3 cellular contexts compared by ENCODE assay signal in genomic region chr19:12748489-12748888, GRCh38.
TF ChIP-seq lines count a peak whose summit lies in the region.

No MANE protein-coding gene starts in this region.

TF ChIP-seq in SK-N-SH, 30 proteins besides CTCF, POLR2A, EP300 and RAD21:
- TF ChIP-seq GATA2 (CRISPR knock-in tag; IDR thresholded peaks at IDR 0.05) = no peak
- no peak for TF ChIP-seq FOXM1 (IDR thresholded peaks at IDR 0.05; ENCODE audit: low read depth)
- TF ChIP-seq TAF1 (IDR thresholded peaks at IDR 0.05; ENCODE audit: borderline replicate concordance, low read depth, low read length) = no peak
- no peak for TF ChIP-seq USF1 (IDR thresholded peaks at IDR 0.05; ENCODE audit: borderline replicate concordance, low read depth)
- no peak for TF ChIP-seq SMC3 (IDR thresholded peaks at IDR 0.05; ENCODE audit: low read depth, low read length)
- TF ChIP-seq TEAD4 (IDR thresholded peaks at IDR 0.05; ENCODE audit: borderline replicate concordance, insufficient read depth) = no peak
- no peak for TF ChIP-seq RCOR1 (IDR thresholded peaks at IDR 0.05; ENCODE audit: low read length)
- TF ChIP-seq RFX5 (IDR thresholded peaks at IDR 0.05; ENCODE audit: low read length) = no peak
- no peak for TF ChIP-seq FOSL2 (IDR thresholded peaks at IDR 0.05; ENCODE audit: borderline replicate concordance, low read depth)
- no peak for TF ChIP-seq MXI1 (IDR thresholded peaks at IDR 0.05; ENCODE audit: low read depth, low read length)
- no peak for TF ChIP-seq JUND (IDR thresholded peaks at IDR 0.05)
- TF ChIP-seq SIN3A (IDR thresholded peaks at IDR 0.05; ENCODE audit: borderline replicate concordance, low read depth, low read length) = no peak
- TF ChIP-seq CHD2 (IDR thresholded peaks at IDR 0.05; ENCODE audit: low read length, partially characterized antibody) = no peak
- TF ChIP-seq MAX (IDR thresholded peaks at IDR 0.05; ENCODE audit: low read depth) = no peak
- TF ChIP-seq NFIC (IDR thresholded peaks at IDR 0.05; ENCODE audit: borderline replicate concordance) = no peak
- no peak for TF ChIP-seq ELF1 (IDR thresholded peaks at IDR 0.05)
- no peak for TF ChIP-seq RXRA (IDR thresholded peaks at IDR 0.05; ENCODE audit: borderline replicate concordance, low read depth)

TF ChIP-seq in SK-N-SH treated with all-trans-retinoic acid at 6 μM for 48 hours, 23 proteins besides CTCF, POLR2A, EP300 and RAD21:
- TF ChIP-seq TOX (CRISPR knock-in tag; IDR thresholded peaks at IDR 0.05; ENCODE audit: borderline replicate concordance) (no peak), GLIS3 (CRISPR knock-in tag; IDR thresholded peaks at IDR 0.05) (no peak), TSHZ2 (CRISPR knock-in tag; IDR thresholded peaks at IDR 0.05) (no peak), POU6F1 (CRISPR knock-in tag; IDR thresholded peaks at IDR 0.05; ENCODE audit: borderline replicate concordance, low read depth) (no peak)

TF ChIP-seq in K562, 482 proteins besides CTCF, POLR2A, EP300 and RAD21:
- TF ChIP-seq ASH1L (IDR thresholded peaks at IDR 0.05; ENCODE audit: borderline replicate concordance, low read depth, partially characterized antibody) (no peak), RB1 (IDR thresholded peaks at IDR 0.05; ENCODE audit: low read depth) (no peak), ZNF507 (tag; conservative IDR thresholded peaks at IDR 0.05) (no peak), CGGBP1 (CRISPR knock-in tag; IDR thresholded peaks at IDR 0.05) (no peak), SUPT5H (IDR thresholded peaks at IDR 0.05) (peak; percentile 22; the same call in 1 of the 2 replicates), EGR1 (conservative IDR thresholded peaks at IDR 0.05) (no peak), SFPQ (IDR thresholded peaks at IDR 0.05; ENCODE audit: low read depth, low read length) (no peak), RBFOX2 (IDR thresholded peaks at IDR 0.05; ENCODE audit: low read depth, low read length) (0 out of 2 replicates have a peak, but pooled peaks have one; percentile 8), DDX20 (tag; IDR thresholded peaks at IDR 0.05; ENCODE audit: low read depth) (no peak)
